In the genomic region with DNA sequence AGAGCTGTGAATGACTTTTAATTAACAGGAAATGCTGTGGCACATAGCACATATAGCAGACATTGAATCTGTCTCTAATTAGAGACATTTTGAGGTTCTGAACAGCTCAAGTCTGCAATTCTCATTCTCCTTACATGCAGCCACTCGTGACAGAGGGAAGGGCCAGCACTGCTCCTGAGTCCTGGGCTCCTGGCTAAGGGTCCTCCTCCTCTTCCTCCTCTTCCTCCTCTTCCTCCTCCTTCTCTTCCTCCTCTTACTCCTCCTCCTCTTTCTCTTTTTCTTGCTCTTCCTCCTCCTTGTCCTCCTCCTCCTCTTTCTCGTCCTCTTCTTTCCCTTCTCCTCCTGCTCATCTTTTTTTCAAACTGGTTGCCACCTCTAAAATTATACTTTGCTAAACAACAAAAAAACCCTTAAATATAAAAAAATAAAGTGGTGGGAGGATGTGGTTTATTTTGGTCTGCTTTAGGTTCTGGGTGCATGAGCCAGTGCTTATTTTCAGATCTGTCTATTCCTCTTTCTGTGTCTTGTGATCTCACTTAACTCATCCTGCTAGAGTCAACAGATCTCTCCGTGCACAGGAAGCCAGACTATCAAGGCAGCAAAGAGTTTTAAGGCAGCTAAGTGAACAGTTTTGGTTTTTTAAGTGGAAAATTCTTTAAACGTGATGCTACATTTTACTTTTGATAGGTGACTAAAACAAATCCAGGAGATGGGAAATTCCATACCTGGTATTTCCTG, we compare ENCODE assay signal across 8 cellular contexts.
DNase-seq lines count a peak whose midpoint lies in the region; ATAC-seq and TF ChIP-seq lines count a peak whose summit lies in the region.

No MANE protein-coding gene starts in this region.

- DNase-seq in CD4-positive, alpha-beta T cell: peak in 5 of 10 experiments; percentile 27 to 53 (median 33)
- peak; percentile 29 for DNase-seq in GM19240 (ENCODE audit: insufficient read length, low spot score)
- DNase-seq in activated B cell treated with CpG ODN at 0.5 μM for 24 hours: no peak
- peak; percentile 85 for DNase-seq in naive B cell
- DNase-seq in NCI-H128 (lab: John Stamatoyannopoulos, UW; ENCODE audit: unreplicated experiment): no peak
- no peak for DNase-seq in SJCRH30
- no peak for DNase-seq in NCI-H1436 treated with DMSO at 0.1 percent for 48 hours (lab: John Stamatoyannopoulos, UW)

- H3K4me3 ChIP-seq in SJCRH30: no peak overlapping the region

- H3K4me3 Mint-ChIP-seq in CD4-positive, alpha-beta T cell: peak overlapping the region; percentile 68
- peak overlapping the region; percentile 77 for H3K4me3 Mint-ChIP-seq in activated B cell treated with CpG ODN at 0.5 μM for 24 hours
- peak overlapping the region; percentile 50 to 93 (median 82) for H3K4me3 Mint-ChIP-seq in naive B cell

- no peaks in the 10 kb centered on the region for H3K36me3 ChIP-seq in SJCRH30

- H3K27me3 ChIP-seq in CD4-positive, alpha-beta T cell (ENCODE audit: control insufficient read depth, insufficient read depth, low read length): no peaks in the 10 kb centered on the region
- H3K27me3 ChIP-seq in SJCRH30: no peaks in the 10 kb centered on the region

- H3K9me3 Mint-ChIP-seq in CD4-positive, alpha-beta T cell: no peaks in the 10 kb centered on the region
- H3K9me3 Mint-ChIP-seq in activated B cell treated with CpG ODN at 0.5 μM for 24 hours (peaks cover 3% of the 10 kb centered on the region), naive B cell (peaks cover 0 to 12% (median 4%) of the 10 kb centered on the region in 7 donors)

- peak overlapping the region; percentile 85 for H3K27ac Mint-ChIP-seq in CD4-positive, alpha-beta T cell
- H3K27ac Mint-ChIP-seq in activated B cell treated with CpG ODN at 0.5 μM for 24 hours (peak overlapping the region; percentile 97), naive B cell (peak overlapping the region; percentile 98 to 100 (median 98))

- H3K36me3 Mint-ChIP-seq in CD4-positive, alpha-beta T cell (ENCODE audit: low read depth): no peaks in the 10 kb centered on the region
- H3K36me3 Mint-ChIP-seq in activated B cell treated with CpG ODN at 0.5 μM for 24 hours (ENCODE audit: low read depth) (peaks cover 17% of the 10 kb centered on the region), naive B cell (peaks cover 6 to 10% of the 10 kb centered on the region in 2 donors)

- H3K27ac ChIP-seq in CD4-positive, alpha-beta T cell (ENCODE audit: low read depth, low read length): peak overlapping the region; percentile 63
- no peak overlapping the region for H3K27ac ChIP-seq in SJCRH30

- no peak for TF ChIP-seq CTCF in CD4-positive, alpha-beta T cell (IDR thresholded peaks at IDR 0.05)
- no peak for TF ChIP-seq CTCF in activated B cell treated with CpG ODN at 0.5 μM for 24 hours (IDR thresholded peaks at IDR 0.05)

- peaks cover 70% of the 10 kb centered on the region for H3K4me1 Mint-ChIP-seq in CD4-positive, alpha-beta T cell (ENCODE audit: low read depth)
- peaks cover 88% of the 10 kb centered on the region for H3K4me1 Mint-ChIP-seq in activated B cell treated with CpG ODN at 0.5 μM for 24 hours
- peaks cover 72 to 99% (median 87%) of the 10 kb centered on the region in 3 donors for H3K4me1 Mint-ChIP-seq in naive B cell

- POLR2A ChIA-PET in CD4-positive, alpha-beta T cell (lab: Charles Lee): interaction anchor here (0.8 to 3.0 kb wide), 7 partner anchors 11 to 969 kb away, joined by 3 to 12 read pairs (median 3); a partner anchor contains a TSS
- POLR2A ChIA-PET in activated B cell treated with CpG ODN at 0.5 μM for 24 hours (lab: Charles Lee): interaction anchor here (1.1 to 2.2 kb wide), 2 partner anchors 40 to 972 kb away, joined by 3 to 6 read pairs; no protein-coding TSS in a partner anchor

- H3K27me3 Mint-ChIP-seq in CD4-positive, alpha-beta T cell: no peaks in the 10 kb centered on the region
- H3K27me3 Mint-ChIP-seq in activated B cell treated with CpG ODN at 0.5 μM for 24 hours (no peaks in the 10 kb centered on the region), naive B cell (no peaks in the 10 kb centered on the region)

- peaks cover 5% of the 10 kb centered on the region for H3K9me3 ChIP-seq in CD4-positive, alpha-beta T cell (ENCODE audit: control insufficient read depth, low read length)
- no peaks in the 10 kb centered on the region for H3K9me3 ChIP-seq in SJCRH30 (replicated peaks)

- CTCF ChIA-PET in CD4-positive, alpha-beta T cell (lab: Charles Lee): no interaction called here
- CTCF ChIA-PET in activated B cell treated with CpG ODN at 0.5 μM for 24 hours (lab: Charles Lee): no interaction called here

- H3K4me1 ChIP-seq in SJCRH30: no peaks in the 10 kb centered on the region

- peak; percentile 98 for ATAC-seq in CD4-positive, alpha-beta T cell (ENCODE audit: poor library complexity)
- ATAC-seq in HG03280 (IDR thresholded peaks at IDR 0.05; ENCODE audit: unreplicated experiment) (peak; percentile 74), activated B cell treated with CpG ODN at 0.5 μM for 24 hours (ENCODE audit: low read depth) (peak; percentile 90), naive B cell (ENCODE audit: low read depth in 2 of 2) (peak; percentile 99)

- intact Hi-C loops in CD4-positive, alpha-beta T cell (cut with DNase I, micrococcal nuclease): loop anchor here (1.0 to 10.0 kb wide), 6 partner anchors 50 to 970 kb away; a partner anchor contains a TSS
- intact Hi-C loops in activated B cell treated with CpG ODN at 0.5 μM for 24 hours (cut with micrococcal nuclease): loop anchor here (1.0 to 2.0 kb wide), 5 partner anchors 8 to 52 kb away; no protein-coding TSS in a partner anchor

Comparison
In these comparisons a context has a peak if more than half of its experiments do, and no peak if none do; other contexts are left out.
1. DNase-seq: peak in GM19240 (single experiment) and naive B cell (single experiment); none in activated B cell treated with CpG ODN at 0.5 μM for 24 hours (single experiment), NCI-H128 (single experiment), SJCRH30 (0 of 2) and NCI-H1436 treated with DMSO at 0.1 percent for 48 hours (single experiment).
2. Peak in every context shown above with its lines, with median percentiles within 50 percentile points of each other: ATAC-seq, H3K27ac Mint-ChIP-seq and H3K4me3 Mint-ChIP-seq.